In genomic region chr22:42343551-42344081, GRCh38 we compare ENCODE assay signal across 9 cellular contexts.
DNase-seq lines count a peak whose midpoint lies in the region; ATAC-seq, FAIRE-seq and TF ChIP-seq lines count a peak whose summit lies in the region.
"Had no signal": no experiment of that assay in that cellular context is flagged by ENCODE, and none has a peak within 500 bp of the region (broad histone marks: within the 10 kb centered on the region; RNA-seq: fewer than 3 reads in every experiment).

No MANE protein-coding gene starts in this region.

- H3K27me3 ChIP-seq in NT2/D1 (ENCODE audit: insufficient read depth, insufficient read length) (peaks cover 10% of the 10 kb centered on the region), MM.1S (replicated peaks; ENCODE audit: insufficient read depth, low read length) (peaks cover 79% of the 10 kb centered on the region)

- H3K79me2 ChIP-seq in MM.1S (ENCODE audit: low read length) = no peaks in the 10 kb centered on the region

- no peak for TF ChIP-seq CTCF in MM.1S (IDR thresholded peaks at IDR 0.05; ENCODE audit: low read length)

- H3K4me3 Mint-ChIP-seq in stimulated activated memory B cell treated with anti-CD40 and anti-IgM and Interleukin-4, amounts not matched to agents 10 μg/mL and 1 μg/mL and 100 μg/mL, for 72 hours = no peak overlapping the region

- FAIRE-seq in frontal cortex (lab: Jason Lieb, UNC) = no peak
- FAIRE-seq: HepG2 had no signal

- H3K9me2 ChIP-seq in MM.1S (replicated peaks; ENCODE audit: insufficient read depth, low read length) = no peaks in the 10 kb centered on the region

- no peaks in the 10 kb centered on the region for H3K9me3 ChIP-seq in NT2/D1 (ENCODE audit: insufficient read depth, low read length)
- H3K9me3 ChIP-seq in MM.1S (replicated peaks; ENCODE audit: insufficient read depth, low read length) = no peaks in the 10 kb centered on the region

- no peak overlapping the region for H2AFZ ChIP-seq in MM.1S (ENCODE audit: low read length)

- no peak overlapping the region for H3K27ac ChIP-seq in MM.1S (ENCODE audit: low read length)

- H4K20me1 ChIP-seq in MM.1S (ENCODE audit: insufficient read depth, low read length) = no peaks in the 10 kb centered on the region

- no peaks in the 10 kb centered on the region for H3K36me3 ChIP-seq in NT2/D1 (ENCODE audit: insufficient read depth, insufficient read length, low read length)
- no peaks in the 10 kb centered on the region for H3K36me3 ChIP-seq in MM.1S (replicated peaks; ENCODE audit: insufficient read depth, low read length)

- peaks cover 5% of the 10 kb centered on the region for H3K4me1 Mint-ChIP-seq in stimulated activated memory B cell treated with anti-CD40 and anti-IgM and Interleukin-4, amounts not matched to agents 10 μg/mL and 1 μg/mL and 100 μg/mL, for 72 hours

- DNase-seq in NCI-H345 (lab: John Stamatoyannopoulos, UW) = peak; percentile 53
- DNase-seq in NCI-H345 treated with DMSO at 0.1 percent for 48 hours (lab: John Stamatoyannopoulos, UW; ENCODE audit: unreplicated experiment) = no peak
- no peak for DNase-seq in NT2/D1 (ENCODE audit: low read depth, low spot score)
- peak; percentile 81 to 91 for DNase-seq in frontal cortex (ENCODE audit: low spot score in 2 of 2)
- no peak for DNase-seq in MM.1S

- no peaks in the 10 kb centered on the region for H3K36me3 Mint-ChIP-seq in stimulated activated memory B cell treated with anti-CD40 and anti-IgM and Interleukin-4, amounts not matched to agents 10 μg/mL and 1 μg/mL and 100 μg/mL, for 72 hours

- peaks cover 13% of the 10 kb centered on the region for H3K4me1 ChIP-seq in NT2/D1 (ENCODE audit: insufficient read depth, insufficient read length)
- H3K4me1 ChIP-seq in MM.1S (ENCODE audit: low read length) = no peaks in the 10 kb centered on the region

- no peaks in the 10 kb centered on the region for H3K9me3 Mint-ChIP-seq in stimulated activated memory B cell treated with anti-CD40 and anti-IgM and Interleukin-4, amounts not matched to agents 10 μg/mL and 1 μg/mL and 100 μg/mL, for 72 hours

- H3K4me3 ChIP-seq in NT2/D1 (ENCODE audit: insufficient read length, low read depth) (no peak overlapping the region), MM.1S (ENCODE audit: low read length) (no peak overlapping the region)

- peak overlapping the region; percentile 67 for H3K9ac ChIP-seq in NT2/D1 (ENCODE audit: insufficient read length, low read depth)
- H3K9ac ChIP-seq in MM.1S (ENCODE audit: low read length) = no peak overlapping the region

- H3F3A ChIP-seq in MM.1S (ENCODE audit: insufficient read depth, low read length) = no peaks in the 10 kb centered on the region

- no peak overlapping the region for H3K27ac Mint-ChIP-seq in stimulated activated memory B cell treated with anti-CD40 and anti-IgM and Interleukin-4, amounts not matched to agents 10 μg/mL and 1 μg/mL and 100 μg/mL, for 72 hours

- peaks cover 64% of the 10 kb centered on the region for H3K27me3 Mint-ChIP-seq in stimulated activated memory B cell treated with anti-CD40 and anti-IgM and Interleukin-4, amounts not matched to agents 10 μg/mL and 1 μg/mL and 100 μg/mL, for 72 hours

- no peak overlapping the region for H3K4me2 ChIP-seq in MM.1S (ENCODE audit: low read depth, low read length)

- peak; percentile 29 for ATAC-seq in stimulated activated memory B cell treated with anti-CD40 and anti-IgM and Interleukin-4, amounts not matched to agents 10 μg/mL and 1 μg/mL and 100 μg/mL, for 72 hours
- ATAC-seq in HG03521 (IDR thresholded peaks at IDR 0.05; ENCODE audit: unreplicated experiment) (no peak), HG02885 (IDR thresholded peaks at IDR 0.05; ENCODE audit: poor library complexity, unreplicated experiment) (no peak)

Comparison
In these comparisons a context has a peak if more than half of its experiments do, and no peak if none do; other contexts are left out.
1. DNase-seq: peak in NCI-H345 (single experiment) and frontal cortex (2 of 2); none in NCI-H345 treated with DMSO at 0.1 percent for 48 hours (single experiment), NT2/D1 (single experiment) and MM.1S (single experiment).